1 cellular context compared by ENCODE assay signal in genomic region chr1:8477983-8478362, GRCh38.
TF ChIP-seq lines count a peak whose summit lies in the region.

No MANE protein-coding gene starts in this region.

TF ChIP-seq in GM23338, 12 proteins besides CTCF, POLR2A, EP300 and RAD21 (continued from another document):
- TF ChIP-seq ZNF462 (CRISPR knock-in tag; IDR thresholded peaks at IDR 0.05), result no peak
- TF ChIP-seq CREB1 (CRISPR knock-in tag; IDR thresholded peaks at IDR 0.05; ENCODE audit: low read depth), result no peak
